ENCODE assay signal across 1 cellular context in genomic region chr6:16470502-16471221, GRCh38.
TF ChIP-seq lines count a peak whose summit lies in the region.

No MANE protein-coding gene starts in this region.

TF ChIP-seq in GM12878, 131 proteins besides CTCF, POLR2A, EP300 and RAD21 (continued from another document):
- no peak for TF ChIP-seq ZBTB4 (CRISPR knock-in tag; IDR thresholded peaks at IDR 0.05)
- TF ChIP-seq BCLAF1 (IDR thresholded peaks at IDR 0.05), result no peak
- TF ChIP-seq RAD51 (IDR thresholded peaks at IDR 0.05), result no peak
- no peak for TF ChIP-seq MLLT1 (IDR thresholded peaks at IDR 0.05)
- no peak for TF ChIP-seq HCFC1 (IDR thresholded peaks at IDR 0.05; ENCODE audit: low read length)
- TF ChIP-seq RUNX3 (IDR thresholded peaks at IDR 0.05; ENCODE audit: low read length), result peak; percentile 52; the same call in 1 of the 2 replicates
- no peak for TF ChIP-seq SKIL (IDR thresholded peaks at IDR 0.05; ENCODE audit: low read depth, poor library complexity, severe bottlenecking)
- no peak for TF ChIP-seq RCOR1 (conservative IDR thresholded peaks at IDR 0.05; ENCODE audit: low read depth, low read length)
- TF ChIP-seq SMAD1 (IDR thresholded peaks at IDR 0.05; ENCODE audit: low read depth, partially characterized antibody), result no peak
- no peak for TF ChIP-seq MXI1 (IDR thresholded peaks at IDR 0.05; ENCODE audit: low read depth, low read length)
- peak; percentile 84 for TF ChIP-seq NR2F1 (conservative IDR thresholded peaks at IDR 0.05)
- TF ChIP-seq MEF2B (IDR thresholded peaks at IDR 0.05; ENCODE audit: partially characterized antibody, poor library complexity, severe bottlenecking), result peak; percentile 82
- TF ChIP-seq BACH1 (IDR thresholded peaks at IDR 0.05; ENCODE audit: borderline replicate concordance), result no peak
- TF ChIP-seq RELB (IDR thresholded peaks at IDR 0.05; ENCODE audit: low read depth), result 0 out of 2 replicates have a peak, but pooled peaks have one; percentile 74
- no peak for TF ChIP-seq SUZ12 (IDR thresholded peaks at IDR 0.05; ENCODE audit: unreplicated experiment)
- no peak for TF ChIP-seq IRF5 (IDR thresholded peaks at IDR 0.05; ENCODE audit: borderline replicate concordance)
- TF ChIP-seq MTA2 (IDR thresholded peaks at IDR 0.05; ENCODE audit: low read depth), result no peak
- TF ChIP-seq SREBF1 (IDR thresholded peaks at IDR 0.05; ENCODE audit: low read length), result no peak
- no peak for TF ChIP-seq POLR2AphosphoS2 (IDR thresholded peaks at IDR 0.05; ENCODE audit: low read depth, low read length)
- TF ChIP-seq SRF (IDR thresholded peaks at IDR 0.05; ENCODE audit: low read depth in 2 of 2, low read length in 2 of 2), result no peak
- no peak for TF ChIP-seq WRNIP1 (IDR thresholded peaks at IDR 0.05; ENCODE audit: borderline replicate concordance, low read depth, low read length)
- peak; percentile 91 for TF ChIP-seq EED (IDR thresholded peaks at IDR 0.05; ENCODE audit: low read depth)
- 0 out of 2 replicates have a peak, but pooled peaks have one; percentile 44 for TF ChIP-seq BCL11A (IDR thresholded peaks at IDR 0.05; ENCODE audit: low read depth, low read length)
- peak; percentile 11; the same call in 1 of the 2 replicates for TF ChIP-seq PML (IDR thresholded peaks at IDR 0.05; ENCODE audit: low read length)
- TF ChIP-seq STAT3 (IDR thresholded peaks at IDR 0.05; ENCODE audit: low read depth, low read length), result no peak
- 0 out of 2 replicates have a peak, but pooled peaks have one; percentile 30 for TF ChIP-seq SPI1 (IDR thresholded peaks at IDR 0.05; ENCODE audit: borderline replicate concordance, insufficient read depth, low read depth, low read length)
